2 cellular contexts compared by ENCODE assay signal in the genomic region with DNA sequence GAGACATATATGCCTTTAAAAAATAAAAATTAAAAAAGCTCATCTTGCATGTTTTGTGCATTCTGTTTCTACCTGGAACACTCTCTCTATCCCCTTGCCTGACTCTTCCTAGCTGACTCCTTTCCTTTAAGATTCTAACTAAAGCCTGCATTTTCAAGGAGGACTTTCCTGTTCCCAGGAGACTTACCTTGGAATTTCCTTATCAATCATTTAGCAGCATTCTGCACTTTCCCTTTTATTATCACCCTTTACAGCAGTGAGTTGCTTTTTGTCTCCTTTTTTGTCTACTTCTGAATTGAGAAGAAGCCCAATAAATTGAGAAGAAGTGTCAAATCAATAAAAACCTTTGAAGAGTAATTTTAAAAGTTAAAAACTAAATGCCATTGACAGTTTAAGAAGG.
A peak's percentile ranks its signal among the peaks of the same experiment; 100 is the strongest.
TF ChIP-seq lines count a peak whose summit lies in the region.

No MANE protein-coding gene starts in this region.

TF ChIP-seq in endothelial cell of umbilical vein, 7 proteins besides CTCF, POLR2A, EP300 and RAD21 (continued from another document):
- TF ChIP-seq, protein P1, sequence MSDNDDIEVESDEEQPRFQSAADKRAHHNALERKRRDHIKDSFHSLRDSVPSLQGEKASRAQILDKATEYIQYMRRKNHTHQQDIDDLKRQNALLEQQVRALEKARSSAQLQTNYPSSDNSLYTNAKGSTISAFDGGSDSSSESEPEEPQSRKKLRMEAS (IDR thresholded peaks at IDR 0.05; ENCODE audit: insufficient read depth, insufficient read length): no peak
- TF ChIP-seq JUN (IDR thresholded peaks at IDR 0.05; ENCODE audit: borderline replicate concordance, insufficient read depth, insufficient read length, low read depth) (no peak), MYC (IDR thresholded peaks at IDR 0.05; ENCODE audit: low read depth, low read length) (no peak)

TF ChIP-seq in neural cell, 6 proteins besides CTCF, POLR2A, EP300 and RAD21:
- TF ChIP-seq, protein P2, sequence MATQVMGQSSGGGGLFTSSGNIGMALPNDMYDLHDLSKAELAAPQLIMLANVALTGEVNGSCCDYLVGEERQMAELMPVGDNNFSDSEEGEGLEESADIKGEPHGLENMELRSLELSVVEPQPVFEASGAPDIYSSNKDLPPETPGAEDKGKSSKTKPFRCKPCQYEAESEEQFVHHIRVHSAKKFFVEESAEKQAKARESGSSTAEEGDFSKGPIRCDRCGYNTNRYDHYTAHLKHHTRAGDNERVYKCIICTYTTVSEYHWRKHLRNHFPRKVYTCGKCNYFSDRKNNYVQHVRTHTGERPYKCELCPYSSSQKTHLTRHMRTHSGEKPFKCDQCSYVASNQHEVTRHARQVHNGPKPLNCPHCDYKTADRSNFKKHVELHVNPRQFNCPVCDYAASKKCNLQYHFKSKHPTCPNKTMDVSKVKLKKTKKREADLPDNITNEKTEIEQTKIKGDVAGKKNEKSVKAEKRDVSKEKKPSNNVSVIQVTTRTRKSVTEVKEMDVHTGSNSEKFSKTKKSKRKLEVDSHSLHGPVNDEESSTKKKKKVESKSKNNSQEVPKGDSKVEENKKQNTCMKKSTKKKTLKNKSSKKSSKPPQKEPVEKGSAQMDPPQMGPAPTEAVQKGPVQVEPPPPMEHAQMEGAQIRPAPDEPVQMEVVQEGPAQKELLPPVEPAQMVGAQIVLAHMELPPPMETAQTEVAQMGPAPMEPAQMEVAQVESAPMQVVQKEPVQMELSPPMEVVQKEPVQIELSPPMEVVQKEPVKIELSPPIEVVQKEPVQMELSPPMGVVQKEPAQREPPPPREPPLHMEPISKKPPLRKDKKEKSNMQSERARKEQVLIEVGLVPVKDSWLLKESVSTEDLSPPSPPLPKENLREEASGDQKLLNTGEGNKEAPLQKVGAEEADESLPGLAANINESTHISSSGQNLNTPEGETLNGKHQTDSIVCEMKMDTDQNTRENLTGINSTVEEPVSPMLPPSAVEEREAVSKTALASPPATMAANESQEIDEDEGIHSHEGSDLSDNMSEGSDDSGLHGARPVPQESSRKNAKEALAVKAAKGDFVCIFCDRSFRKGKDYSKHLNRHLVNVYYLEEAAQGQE (IDR thresholded peaks at IDR 0.05; ENCODE audit: borderline replicate concordance): peak; percentile 78
- TF ChIP-seq POLR2AphosphoS5 (IDR thresholded peaks at IDR 0.05) (no peak), TAF1 (IDR thresholded peaks at IDR 0.05; ENCODE audit: low read depth) (no peak), EZH2 (IDR thresholded peaks at IDR 0.05; ENCODE audit: borderline replicate concordance, insufficient read depth, low read length, poor library complexity, severe bottlenecking) (no peak), SMC3 (conservative IDR thresholded peaks at IDR 0.05; ENCODE audit: poor library complexity) (no peak), MXI1 (conservative IDR thresholded peaks at IDR 0.05; ENCODE audit: poor library complexity, severe bottlenecking) (no peak)
